In the genomic region with DNA sequence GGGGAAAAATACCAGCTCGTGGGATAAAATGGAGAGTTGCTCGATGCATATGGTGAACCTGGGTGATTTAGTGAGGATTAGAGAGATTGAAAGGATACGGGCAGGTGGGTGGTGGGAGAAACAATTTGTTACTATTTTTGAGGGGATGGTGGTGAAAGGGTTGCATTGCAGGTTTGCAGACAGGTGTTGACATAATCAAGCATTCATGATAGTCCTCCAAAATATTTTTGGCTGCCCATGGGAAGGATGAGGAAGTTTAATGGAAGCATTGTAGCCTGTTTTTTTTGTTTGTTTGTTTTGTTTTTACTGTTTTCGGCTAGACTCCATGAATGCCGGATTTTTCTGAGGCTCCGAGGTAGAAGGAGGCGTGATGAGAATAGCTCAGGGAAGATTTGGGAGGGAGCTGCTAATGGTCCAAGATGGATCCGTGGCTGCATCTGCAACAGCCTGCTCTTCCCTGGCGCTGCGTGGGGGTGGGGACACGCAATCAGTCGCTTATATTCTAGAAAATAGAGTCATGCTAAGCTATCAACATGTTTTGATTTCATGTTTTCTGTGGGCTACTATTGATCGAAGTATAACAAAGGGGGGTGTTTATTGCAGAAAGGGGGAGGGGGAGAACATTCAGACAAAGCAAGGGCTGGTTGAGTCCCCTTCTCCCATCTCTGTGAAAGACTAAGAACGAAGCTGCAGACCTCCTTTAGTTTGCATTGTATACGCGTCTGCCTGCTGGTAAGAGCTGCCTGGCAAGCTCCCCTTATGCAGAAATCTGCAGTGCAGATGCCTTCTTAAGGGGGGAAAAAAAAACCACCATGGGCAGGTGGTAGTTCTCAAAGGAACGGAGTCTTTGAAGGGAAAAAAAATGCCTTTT, we compare ENCODE assay signal across 1 cellular context.
TF ChIP-seq lines count a peak whose summit lies in the region.

No MANE protein-coding gene starts in this region.

TF ChIP-seq in IMR-90, 13 proteins besides CTCF, POLR2A, EP300 and RAD21:
- TF ChIP-seq MAZ (IDR thresholded peaks at IDR 0.05; ENCODE audit: borderline replicate concordance, low read depth, low read length) (0 out of 2 replicates have a peak, but pooled peaks have one; percentile 12), MXI1 (IDR thresholded peaks at IDR 0.05; ENCODE audit: borderline replicate concordance, low read depth, low read length) (0 out of 2 replicates have a peak, but pooled peaks have one; percentile 7), RCOR1 (IDR thresholded peaks at IDR 0.05; ENCODE audit: insufficient replicate concordance, low read length) (no peak)
